ENCODE assay signal across 1 cellular context in the genomic region with DNA sequence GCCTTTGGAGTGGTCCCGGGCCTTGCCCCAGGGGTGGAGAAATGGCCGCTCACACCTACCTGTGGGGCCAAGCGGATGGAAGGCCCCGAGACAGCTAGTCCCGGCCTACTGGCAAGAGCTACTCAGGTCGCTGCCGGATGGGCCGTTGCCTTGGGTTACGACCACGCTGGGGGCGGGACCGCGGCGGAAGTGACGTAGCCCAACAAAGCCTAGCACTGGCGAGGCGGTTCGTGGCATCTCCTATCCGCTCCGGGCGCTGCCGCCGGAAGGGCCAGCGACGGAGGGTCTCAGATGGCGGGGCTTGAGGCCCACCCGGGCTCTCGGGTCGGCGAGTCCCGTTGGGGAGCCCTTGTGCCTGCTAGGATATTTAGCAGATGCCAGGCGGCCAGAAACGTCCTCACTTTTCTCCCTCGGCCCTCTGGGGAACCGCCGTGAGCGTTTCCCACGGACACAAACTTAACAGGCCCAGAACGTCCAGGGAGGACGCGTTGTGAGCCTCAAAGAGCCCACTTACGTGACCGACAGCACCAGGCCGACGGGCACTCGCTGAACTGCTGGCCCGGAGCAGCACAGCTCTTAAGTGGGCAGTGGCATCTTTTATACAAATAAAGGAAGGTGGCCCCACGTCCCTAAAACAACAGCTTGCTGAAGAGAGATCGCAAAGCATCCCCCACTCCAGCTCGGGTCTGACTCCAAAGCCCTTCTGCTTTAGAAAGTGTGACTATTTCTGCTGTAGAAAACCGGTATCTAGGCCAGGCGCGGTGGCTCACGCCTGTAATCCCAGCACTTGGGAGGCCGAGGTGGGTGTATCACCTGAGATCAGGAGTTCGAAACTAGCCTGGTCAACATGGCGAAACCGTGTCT.
A peak's percentile ranks its signal among the peaks of the same experiment; 100 is the strongest.
TF ChIP-seq lines count a peak whose summit lies in the region.

A gene with protein sequence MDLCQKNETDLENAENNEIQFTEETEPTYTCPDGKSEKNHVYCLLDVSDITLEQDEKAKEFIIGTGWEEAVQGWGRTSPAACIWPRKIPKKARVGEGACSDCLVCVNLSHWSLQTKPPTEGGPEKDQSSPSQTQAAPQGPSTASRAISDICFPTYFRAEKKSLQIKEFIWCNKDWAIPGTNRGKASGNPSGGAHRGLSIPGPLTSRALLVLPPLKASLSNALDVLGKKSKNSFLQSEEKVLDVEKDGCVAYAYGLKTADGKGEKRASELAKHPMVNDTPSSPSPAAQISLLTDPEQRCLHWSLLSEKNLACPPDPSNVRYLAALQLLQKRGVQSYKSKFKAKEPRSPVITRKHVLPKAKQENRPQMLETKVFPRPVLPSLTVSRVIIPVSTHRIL (minus strand): TSS at position 162 of the 864 bp plus-strand sequence. CDS start 13,283 bp downstream, outside the sequence.

TF ChIP-seq in K562, 482 proteins besides CTCF, POLR2A, EP300 and RAD21 (continued from another document and continues in another):
- TF ChIP-seq, protein P1, sequence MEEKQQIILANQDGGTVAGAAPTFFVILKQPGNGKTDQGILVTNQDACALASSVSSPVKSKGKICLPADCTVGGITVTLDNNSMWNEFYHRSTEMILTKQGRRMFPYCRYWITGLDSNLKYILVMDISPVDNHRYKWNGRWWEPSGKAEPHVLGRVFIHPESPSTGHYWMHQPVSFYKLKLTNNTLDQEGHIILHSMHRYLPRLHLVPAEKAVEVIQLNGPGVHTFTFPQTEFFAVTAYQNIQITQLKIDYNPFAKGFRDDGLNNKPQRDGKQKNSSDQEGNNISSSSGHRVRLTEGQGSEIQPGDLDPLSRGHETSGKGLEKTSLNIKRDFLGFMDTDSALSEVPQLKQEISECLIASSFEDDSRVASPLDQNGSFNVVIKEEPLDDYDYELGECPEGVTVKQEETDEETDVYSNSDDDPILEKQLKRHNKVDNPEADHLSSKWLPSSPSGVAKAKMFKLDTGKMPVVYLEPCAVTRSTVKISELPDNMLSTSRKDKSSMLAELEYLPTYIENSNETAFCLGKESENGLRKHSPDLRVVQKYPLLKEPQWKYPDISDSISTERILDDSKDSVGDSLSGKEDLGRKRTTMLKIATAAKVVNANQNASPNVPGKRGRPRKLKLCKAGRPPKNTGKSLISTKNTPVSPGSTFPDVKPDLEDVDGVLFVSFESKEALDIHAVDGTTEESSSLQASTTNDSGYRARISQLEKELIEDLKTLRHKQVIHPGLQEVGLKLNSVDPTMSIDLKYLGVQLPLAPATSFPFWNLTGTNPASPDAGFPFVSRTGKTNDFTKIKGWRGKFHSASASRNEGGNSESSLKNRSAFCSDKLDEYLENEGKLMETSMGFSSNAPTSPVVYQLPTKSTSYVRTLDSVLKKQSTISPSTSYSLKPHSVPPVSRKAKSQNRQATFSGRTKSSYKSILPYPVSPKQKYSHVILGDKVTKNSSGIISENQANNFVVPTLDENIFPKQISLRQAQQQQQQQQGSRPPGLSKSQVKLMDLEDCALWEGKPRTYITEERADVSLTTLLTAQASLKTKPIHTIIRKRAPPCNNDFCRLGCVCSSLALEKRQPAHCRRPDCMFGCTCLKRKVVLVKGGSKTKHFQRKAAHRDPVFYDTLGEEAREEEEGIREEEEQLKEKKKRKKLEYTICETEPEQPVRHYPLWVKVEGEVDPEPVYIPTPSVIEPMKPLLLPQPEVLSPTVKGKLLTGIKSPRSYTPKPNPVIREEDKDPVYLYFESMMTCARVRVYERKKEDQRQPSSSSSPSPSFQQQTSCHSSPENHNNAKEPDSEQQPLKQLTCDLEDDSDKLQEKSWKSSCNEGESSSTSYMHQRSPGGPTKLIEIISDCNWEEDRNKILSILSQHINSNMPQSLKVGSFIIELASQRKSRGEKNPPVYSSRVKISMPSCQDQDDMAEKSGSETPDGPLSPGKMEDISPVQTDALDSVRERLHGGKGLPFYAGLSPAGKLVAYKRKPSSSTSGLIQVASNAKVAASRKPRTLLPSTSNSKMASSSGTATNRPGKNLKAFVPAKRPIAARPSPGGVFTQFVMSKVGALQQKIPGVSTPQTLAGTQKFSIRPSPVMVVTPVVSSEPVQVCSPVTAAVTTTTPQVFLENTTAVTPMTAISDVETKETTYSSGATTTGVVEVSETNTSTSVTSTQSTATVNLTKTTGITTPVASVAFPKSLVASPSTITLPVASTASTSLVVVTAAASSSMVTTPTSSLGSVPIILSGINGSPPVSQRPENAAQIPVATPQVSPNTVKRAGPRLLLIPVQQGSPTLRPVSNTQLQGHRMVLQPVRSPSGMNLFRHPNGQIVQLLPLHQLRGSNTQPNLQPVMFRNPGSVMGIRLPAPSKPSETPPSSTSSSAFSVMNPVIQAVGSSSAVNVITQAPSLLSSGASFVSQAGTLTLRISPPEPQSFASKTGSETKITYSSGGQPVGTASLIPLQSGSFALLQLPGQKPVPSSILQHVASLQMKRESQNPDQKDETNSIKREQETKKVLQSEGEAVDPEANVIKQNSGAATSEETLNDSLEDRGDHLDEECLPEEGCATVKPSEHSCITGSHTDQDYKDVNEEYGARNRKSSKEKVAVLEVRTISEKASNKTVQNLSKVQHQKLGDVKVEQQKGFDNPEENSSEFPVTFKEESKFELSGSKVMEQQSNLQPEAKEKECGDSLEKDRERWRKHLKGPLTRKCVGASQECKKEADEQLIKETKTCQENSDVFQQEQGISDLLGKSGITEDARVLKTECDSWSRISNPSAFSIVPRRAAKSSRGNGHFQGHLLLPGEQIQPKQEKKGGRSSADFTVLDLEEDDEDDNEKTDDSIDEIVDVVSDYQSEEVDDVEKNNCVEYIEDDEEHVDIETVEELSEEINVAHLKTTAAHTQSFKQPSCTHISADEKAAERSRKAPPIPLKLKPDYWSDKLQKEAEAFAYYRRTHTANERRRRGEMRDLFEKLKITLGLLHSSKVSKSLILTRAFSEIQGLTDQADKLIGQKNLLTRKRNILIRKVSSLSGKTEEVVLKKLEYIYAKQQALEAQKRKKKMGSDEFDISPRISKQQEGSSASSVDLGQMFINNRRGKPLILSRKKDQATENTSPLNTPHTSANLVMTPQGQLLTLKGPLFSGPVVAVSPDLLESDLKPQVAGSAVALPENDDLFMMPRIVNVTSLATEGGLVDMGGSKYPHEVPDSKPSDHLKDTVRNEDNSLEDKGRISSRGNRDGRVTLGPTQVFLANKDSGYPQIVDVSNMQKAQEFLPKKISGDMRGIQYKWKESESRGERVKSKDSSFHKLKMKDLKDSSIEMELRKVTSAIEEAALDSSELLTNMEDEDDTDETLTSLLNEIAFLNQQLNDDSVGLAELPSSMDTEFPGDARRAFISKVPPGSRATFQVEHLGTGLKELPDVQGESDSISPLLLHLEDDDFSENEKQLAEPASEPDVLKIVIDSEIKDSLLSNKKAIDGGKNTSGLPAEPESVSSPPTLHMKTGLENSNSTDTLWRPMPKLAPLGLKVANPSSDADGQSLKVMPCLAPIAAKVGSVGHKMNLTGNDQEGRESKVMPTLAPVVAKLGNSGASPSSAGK (IDR thresholded peaks at IDR 0.05), result peak; percentile 14; the same call in 1 of the 2 replicates
- TF ChIP-seq DDX20 (tag; IDR thresholded peaks at IDR 0.05; ENCODE audit: low read depth), result no peak
- TF ChIP-seq DNMT1 (IDR thresholded peaks at IDR 0.05), result no peak
- TF ChIP-seq ZNF197 (CRISPR knock-in tag; IDR thresholded peaks at IDR 0.05; ENCODE audit: low read depth), result no peak
- 0 out of 2 replicates have a peak, but pooled peaks have one; percentile 46 for TF ChIP-seq OTX1 (CRISPR knock-in tag; IDR thresholded peaks at IDR 0.05)
- TF ChIP-seq PCBP2 (IDR thresholded peaks at IDR 0.05; ENCODE audit: low read depth, low read length, poor library complexity, severe bottlenecking), result no peak
- no peak for TF ChIP-seq ZNF507 (tag; conservative IDR thresholded peaks at IDR 0.05)
- no peak for TF ChIP-seq TGIF2 (CRISPR knock-in tag; IDR thresholded peaks at IDR 0.05)
- no peak for TF ChIP-seq CCAR2 (IDR thresholded peaks at IDR 0.05; ENCODE audit: low read depth, low read length)
- TF ChIP-seq, protein P2, sequence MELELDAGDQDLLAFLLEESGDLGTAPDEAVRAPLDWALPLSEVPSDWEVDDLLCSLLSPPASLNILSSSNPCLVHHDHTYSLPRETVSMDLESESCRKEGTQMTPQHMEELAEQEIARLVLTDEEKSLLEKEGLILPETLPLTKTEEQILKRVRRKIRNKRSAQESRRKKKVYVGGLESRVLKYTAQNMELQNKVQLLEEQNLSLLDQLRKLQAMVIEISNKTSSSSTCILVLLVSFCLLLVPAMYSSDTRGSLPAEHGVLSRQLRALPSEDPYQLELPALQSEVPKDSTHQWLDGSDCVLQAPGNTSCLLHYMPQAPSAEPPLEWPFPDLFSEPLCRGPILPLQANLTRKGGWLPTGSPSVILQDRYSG (tag; conservative IDR thresholded peaks at IDR 0.05; ENCODE audit: low read depth), result no peak
- no peak for TF ChIP-seq ZNF584 (CRISPR knock-in tag; IDR thresholded peaks at IDR 0.05; ENCODE audit: low read depth)
- no peak for TF ChIP-seq MAFK (IDR thresholded peaks at IDR 0.05; ENCODE audit: low read length)
- TF ChIP-seq NCOA4 (IDR thresholded peaks at IDR 0.05; ENCODE audit: partially characterized antibody), result no peak
- TF ChIP-seq RBM15 (IDR thresholded peaks at IDR 0.05; ENCODE audit: insufficient read depth, low read length), result no peak
- TF ChIP-seq, protein P3, sequence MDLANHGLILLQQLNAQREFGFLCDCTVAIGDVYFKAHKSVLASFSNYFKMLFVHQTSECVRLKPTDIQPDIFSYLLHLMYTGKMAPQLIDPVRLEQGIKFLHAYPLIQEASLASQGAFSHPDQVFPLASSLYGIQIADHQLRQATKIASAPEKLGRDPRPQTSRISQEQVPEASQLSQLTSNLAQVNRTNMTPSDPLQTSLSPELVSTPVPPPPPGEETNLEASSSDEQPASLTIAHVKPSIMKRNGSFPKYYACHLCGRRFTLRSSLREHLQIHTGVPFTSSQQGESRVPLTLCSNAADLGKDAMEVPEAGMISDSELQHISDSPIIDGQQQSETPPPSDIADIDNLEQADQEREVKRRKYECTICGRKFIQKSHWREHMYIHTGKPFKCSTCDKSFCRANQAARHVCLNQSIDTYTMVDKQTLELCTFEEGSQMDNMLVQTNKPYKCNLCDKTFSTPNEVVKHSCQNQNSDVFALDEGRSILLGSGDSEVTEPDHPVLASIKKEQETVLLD (IDR thresholded peaks at IDR 0.05), result no peak
- TF ChIP-seq SAFB (IDR thresholded peaks at IDR 0.05; ENCODE audit: borderline replicate concordance, low read depth, low read length), result no peak
- TF ChIP-seq CAMTA2 (CRISPR knock-in tag; conservative IDR thresholded peaks at IDR 0.05), result peak; percentile 63; the same call in 1 of the 2 replicates
- no peak for TF ChIP-seq EWSR1 (IDR thresholded peaks at IDR 0.05; ENCODE audit: borderline replicate concordance, low read depth, partially characterized antibody)
- no peak for TF ChIP-seq SLC30A9 (CRISPR knock-in tag; IDR thresholded peaks at IDR 0.05)
- TF ChIP-seq, protein P4, sequence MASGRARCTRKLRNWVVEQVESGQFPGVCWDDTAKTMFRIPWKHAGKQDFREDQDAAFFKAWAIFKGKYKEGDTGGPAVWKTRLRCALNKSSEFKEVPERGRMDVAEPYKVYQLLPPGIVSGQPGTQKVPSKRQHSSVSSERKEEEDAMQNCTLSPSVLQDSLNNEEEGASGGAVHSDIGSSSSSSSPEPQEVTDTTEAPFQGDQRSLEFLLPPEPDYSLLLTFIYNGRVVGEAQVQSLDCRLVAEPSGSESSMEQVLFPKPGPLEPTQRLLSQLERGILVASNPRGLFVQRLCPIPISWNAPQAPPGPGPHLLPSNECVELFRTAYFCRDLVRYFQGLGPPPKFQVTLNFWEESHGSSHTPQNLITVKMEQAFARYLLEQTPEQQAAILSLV (tag; IDR thresholded peaks at IDR 0.05), result no peak
- no peak for TF ChIP-seq SREBF2 (CRISPR knock-in tag; IDR thresholded peaks at IDR 0.05)
- no peak; a peak in 1 of 3 replicates for TF ChIP-seq CBX3 (IDR thresholded peaks at IDR 0.05; ENCODE audit: borderline replicate concordance in 1 of 2, low read length in 2 of 2)
- TF ChIP-seq ZNF778 (CRISPR knock-in tag; IDR thresholded peaks at IDR 0.05), result no peak
- no peak; the same call in 1 of the 2 replicates for TF ChIP-seq NR2C1 (IDR thresholded peaks at IDR 0.05)
- peak; percentile 46; the same call in 1 of the 2 replicates for TF ChIP-seq NR2C1 (tag; IDR thresholded peaks at IDR 0.05)
- TF ChIP-seq, protein P5, sequence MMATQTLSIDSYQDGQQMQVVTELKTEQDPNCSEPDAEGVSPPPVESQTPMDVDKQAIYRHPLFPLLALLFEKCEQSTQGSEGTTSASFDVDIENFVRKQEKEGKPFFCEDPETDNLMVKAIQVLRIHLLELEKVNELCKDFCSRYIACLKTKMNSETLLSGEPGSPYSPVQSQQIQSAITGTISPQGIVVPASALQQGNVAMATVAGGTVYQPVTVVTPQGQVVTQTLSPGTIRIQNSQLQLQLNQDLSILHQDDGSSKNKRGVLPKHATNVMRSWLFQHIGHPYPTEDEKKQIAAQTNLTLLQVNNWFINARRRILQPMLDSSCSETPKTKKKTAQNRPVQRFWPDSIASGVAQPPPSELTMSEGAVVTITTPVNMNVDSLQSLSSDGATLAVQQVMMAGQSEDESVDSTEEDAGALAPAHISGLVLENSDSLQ (IDR thresholded peaks at IDR 0.05), result no peak; the same call in 1 of the 2 replicates
- no peak for TF ChIP-seq ARNT (IDR thresholded peaks at IDR 0.05)
- no peak for TF ChIP-seq TARDBP (IDR thresholded peaks at IDR 0.05)
- TF ChIP-seq KAT7 (CRISPR knock-in tag; IDR thresholded peaks at IDR 0.05; ENCODE audit: borderline replicate concordance), result no peak; the same call in 1 of the 2 replicates
- 0 out of 2 replicates have a peak, but pooled peaks have one; percentile 68 for TF ChIP-seq ZNF764 (CRISPR knock-in tag; IDR thresholded peaks at IDR 0.05; ENCODE audit: low read depth)
- TF ChIP-seq FOXA3 (CRISPR knock-in tag; conservative IDR thresholded peaks at IDR 0.05 in 1 of 2, IDR thresholded peaks at IDR 0.05 in 1 of 2), result peak in 1 of 2 experiments; percentile 77; a peak in 2 of 4 replicates
- TF ChIP-seq CBX8 (IDR thresholded peaks at IDR 0.05; ENCODE audit: borderline replicate concordance, extremely low read depth, low read depth, low read length, poor library complexity, severe bottlenecking), result no peak
- no peak for TF ChIP-seq CHCHD3 (CRISPR knock-in tag; IDR thresholded peaks at IDR 0.05)
- no peak for TF ChIP-seq ZKSCAN1 (IDR thresholded peaks at IDR 0.05; ENCODE audit: low read depth, low read length)
- no peak for TF ChIP-seq ZNF224 (CRISPR knock-in tag; IDR thresholded peaks at IDR 0.05)
- no peak; the same call in 1 of the 2 replicates for TF ChIP-seq NFIC (IDR thresholded peaks at IDR 0.05)
- TF ChIP-seq SNRNP70 (optimal IDR thresholded peaks at IDR 0.05; ENCODE audit: low read depth, low read length), result no peak
- no peak for TF ChIP-seq ZNF165 (CRISPR knock-in tag; IDR thresholded peaks at IDR 0.05; ENCODE audit: borderline replicate concordance)
- TF ChIP-seq, protein P6, sequence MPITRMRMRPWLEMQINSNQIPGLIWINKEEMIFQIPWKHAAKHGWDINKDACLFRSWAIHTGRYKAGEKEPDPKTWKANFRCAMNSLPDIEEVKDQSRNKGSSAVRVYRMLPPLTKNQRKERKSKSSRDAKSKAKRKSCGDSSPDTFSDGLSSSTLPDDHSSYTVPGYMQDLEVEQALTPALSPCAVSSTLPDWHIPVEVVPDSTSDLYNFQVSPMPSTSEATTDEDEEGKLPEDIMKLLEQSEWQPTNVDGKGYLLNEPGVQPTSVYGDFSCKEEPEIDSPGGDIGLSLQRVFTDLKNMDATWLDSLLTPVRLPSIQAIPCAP (CRISPR knock-in tag; IDR thresholded peaks at IDR 0.05; ENCODE audit: borderline replicate concordance), result no peak
- TF ChIP-seq CBFA2T2 (conservative IDR thresholded peaks at IDR 0.05), result no peak
- TF ChIP-seq, protein P7, sequence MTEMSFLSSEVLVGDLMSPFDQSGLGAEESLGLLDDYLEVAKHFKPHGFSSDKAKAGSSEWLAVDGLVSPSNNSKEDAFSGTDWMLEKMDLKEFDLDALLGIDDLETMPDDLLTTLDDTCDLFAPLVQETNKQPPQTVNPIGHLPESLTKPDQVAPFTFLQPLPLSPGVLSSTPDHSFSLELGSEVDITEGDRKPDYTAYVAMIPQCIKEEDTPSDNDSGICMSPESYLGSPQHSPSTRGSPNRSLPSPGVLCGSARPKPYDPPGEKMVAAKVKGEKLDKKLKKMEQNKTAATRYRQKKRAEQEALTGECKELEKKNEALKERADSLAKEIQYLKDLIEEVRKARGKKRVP (CRISPR knock-in tag; IDR thresholded peaks at IDR 0.05), result no peak
